ENCODE assay signal across 11 cellular contexts in the genomic region with DNA sequence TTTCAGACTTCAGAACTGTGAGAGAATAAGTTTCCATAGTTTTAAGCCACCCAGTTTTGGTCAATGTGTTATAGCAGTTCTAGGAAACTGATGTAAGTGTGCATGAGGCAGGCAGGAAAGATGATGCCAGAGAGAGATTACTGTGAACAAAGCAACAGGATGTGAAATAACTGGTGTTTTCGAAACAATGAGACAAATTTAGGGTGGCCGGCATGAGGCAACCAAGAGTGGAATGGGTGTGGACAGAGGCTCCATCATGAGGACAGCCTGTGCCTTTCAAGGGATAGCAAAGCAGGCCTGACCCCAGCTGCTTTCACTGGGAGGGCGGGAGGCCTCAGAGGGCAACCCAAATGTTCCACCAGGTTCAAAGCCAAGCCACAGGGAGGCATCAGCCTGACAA.
DNase-seq lines count a peak whose midpoint lies in the region; ATAC-seq and TF ChIP-seq lines count a peak whose summit lies in the region.
"Had no signal": no experiment of that assay in that cellular context is flagged by ENCODE, and none has a peak within 500 bp of the region (broad histone marks: within the 10 kb centered on the region; RNA-seq: fewer than 3 reads in every experiment).

No MANE protein-coding gene starts in this region.

- peak overlapping the region; percentile 97 for H3K27ac Mint-ChIP-seq in activated naive CD8-positive, alpha-beta T cell treated with anti-CD3 and anti-CD28 coated beads for 36 hours

- no peak for TF ChIP-seq CTCF in NB4 (IDR thresholded peaks at IDR 0.05; ENCODE audit: low read depth, low read length)
- TF ChIP-seq CTCF in coronary artery (IDR thresholded peaks at IDR 0.05) = no peak

- DNase-seq in AML-193 (lab: John Stamatoyannopoulos, UW) = peak; percentile 89 to 91
- DNase-seq in NB4 (ENCODE audit: low read depth) = peak; percentile 77
- peak; percentile 43 for DNase-seq in activated naive CD8-positive, alpha-beta T cell treated with anti-CD3 and anti-CD28 coated beads for 36 hours
- peak; percentile 56 to 75 (median 67) for DNase-seq in right cardiac atrium
- DNase-seq in NCI-H82 (lab: John Stamatoyannopoulos, UW) = no peak
- no peak for DNase-seq in NCI-H1105 (lab: John Stamatoyannopoulos, UW)
- DNase-seq in kidney glomerular epithelial cell (lab: John Stamatoyannopoulos, UW) = no peak
- DNase-seq in coronary artery (ENCODE audit: low spot score) = no peak
- DNase-seq: colonic mucosa, mucosa of descending colon, NCI-H187 treated with DMSO at 0.1 percent for 48 hours had no signal

- intact Hi-C loops in right cardiac atrium (cut with DNase I) = no loop called here

- H3K4me1 Mint-ChIP-seq in activated naive CD8-positive, alpha-beta T cell treated with anti-CD3 and anti-CD28 coated beads for 36 hours = peaks cover 46% of the 10 kb centered on the region

- no peak for TF ChIP-seq POLR2A in NB4 (IDR thresholded peaks at IDR 0.05; ENCODE audit: extremely low read depth, insufficient read length)

- H3K9me3 Mint-ChIP-seq in activated naive CD8-positive, alpha-beta T cell treated with anti-CD3 and anti-CD28 coated beads for 36 hours = peaks cover 2% of the 10 kb centered on the region

- no peaks in the 10 kb centered on the region for H3K27me3 Mint-ChIP-seq in activated naive CD8-positive, alpha-beta T cell treated with anti-CD3 and anti-CD28 coated beads for 36 hours

- H3K27ac ChIP-seq in right cardiac atrium (ENCODE audit: low read length) (no peak overlapping the region), coronary artery (no peak overlapping the region)
- H3K27ac ChIP-seq: colonic mucosa had no signal

- H3K27me3 ChIP-seq in right cardiac atrium (ENCODE audit: control insufficient read depth, insufficient read depth) = no peaks in the 10 kb centered on the region
- H3K27me3 ChIP-seq: colonic mucosa had no signal

- H3K4me3 ChIP-seq in NB4 (ENCODE audit: low read depth, low read length) (no peak overlapping the region), right cardiac atrium (ENCODE audit: low read length) (no peak overlapping the region), coronary artery (no peak overlapping the region)
- H3K4me3 ChIP-seq: colonic mucosa, mucosa of descending colon had no signal

- peaks cover 7% of the 10 kb centered on the region for H3K4me1 ChIP-seq in right cardiac atrium (ENCODE audit: control insufficient read depth, insufficient read depth, low read length)
- H3K4me1 ChIP-seq: colonic mucosa had no signal

- peak overlapping the region; percentile 49 for H3K4me3 Mint-ChIP-seq in activated naive CD8-positive, alpha-beta T cell treated with anti-CD3 and anti-CD28 coated beads for 36 hours

- no peaks in the 10 kb centered on the region for H3K9me3 ChIP-seq in right cardiac atrium (ENCODE audit: control insufficient read depth, low read length)
- H3K9me3 ChIP-seq: colonic mucosa, mucosa of descending colon had no signal

- peak; percentile 85 to 97 for ATAC-seq in right cardiac atrium
- ATAC-seq: mucosa of descending colon had no signal

- H3K36me3 Mint-ChIP-seq in activated naive CD8-positive, alpha-beta T cell treated with anti-CD3 and anti-CD28 coated beads for 36 hours = peaks cover 66% of the 10 kb centered on the region

- WGBS in right cardiac atrium = 68% methylated on average over 3 of the region's 3 CpGs

Comparison
In these comparisons a context has a peak if more than half of its experiments do, and no peak if none do; other contexts are left out.
1. DNase-seq: peak in AML-193 (2 of 2), NB4 (single experiment), activated naive CD8-positive, alpha-beta T cell treated with anti-CD3 and anti-CD28 coated beads for 36 hours (single experiment) and right cardiac atrium (3 of 3); none in NCI-H82 (single experiment), NCI-H1105 (single experiment), kidney glomerular epithelial cell (single experiment) and coronary artery (single experiment).